Comparison of ENCODE assay signal across 30 cellular contexts in the genomic region with DNA sequence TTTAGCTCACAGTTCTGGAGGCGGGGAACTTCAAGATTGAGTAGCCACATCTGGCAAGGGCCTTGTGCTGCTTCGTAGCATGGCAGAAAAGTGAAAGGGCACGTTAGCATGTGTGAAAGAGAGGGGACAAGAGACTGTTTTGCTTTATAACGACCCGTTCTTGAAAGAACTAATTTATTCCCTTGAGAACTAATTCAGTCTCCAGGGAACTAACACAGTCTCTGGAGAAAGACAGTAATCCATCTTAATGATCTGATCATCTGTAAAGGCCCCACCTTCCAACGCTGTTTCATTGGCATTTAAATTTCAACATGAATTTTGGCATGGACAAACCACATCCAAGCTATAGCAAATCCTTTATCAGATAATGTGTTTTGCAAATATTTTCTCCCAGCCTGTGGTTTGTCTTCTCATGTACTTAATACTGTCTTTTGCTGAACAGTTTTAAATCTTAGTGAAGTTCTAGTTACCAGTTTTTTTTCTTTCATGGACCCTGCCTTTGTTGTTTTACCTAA.
"Had no signal": no experiment of that assay in that cellular context is flagged by ENCODE, and none has a peak within 500 bp of the region (broad histone marks: within the 10 kb centered on the region; RNA-seq: fewer than 3 reads in every experiment).

No MANE protein-coding gene starts in this region.

- H3K4me3 Mint-ChIP-seq: activated T-helper 1 cell treated with anti-CD3 and anti-CD28 coated beads, Interleukin-12 subunit alpha, Interleukin-12 subunit beta, Interleukin-2, Interleukin-4 antibody, amounts not matched to agents 30 ng/mL and 10 ng/mL and 1 ng/mL, durations not matched to agents 14 hours and 24 hours and 36 hours; brain; naive thymus-derived CD4-positive, alpha-beta T cell; T-helper 17 cell had no signal

- H3K27ac Mint-ChIP-seq: activated T-helper 1 cell treated with anti-CD3 and anti-CD28 coated beads, Interleukin-12 subunit alpha, Interleukin-12 subunit beta, Interleukin-2, Interleukin-4 antibody, amounts not matched to agents 30 ng/mL and 10 ng/mL and 1 ng/mL, durations not matched to agents 14 hours and 24 hours and 36 hours; T-helper 17 cell had no signal

- H3K4me2 ChIP-seq: hepatocyte had no signal

- H2AFZ ChIP-seq: hepatocyte, parathyroid adenoma had no signal

- H3K4me3 ChIP-seq: cardiac muscle cell, coronary artery, dorsolateral prefrontal cortex, gastroesophageal sphincter, hepatocyte, psoas muscle, sigmoid colon, tibial nerve had no signal

- H3K9me3 Mint-ChIP-seq: activated T-helper 1 cell treated with anti-CD3 and anti-CD28 coated beads, Interleukin-12 subunit alpha, Interleukin-12 subunit beta, Interleukin-2, Interleukin-4 antibody, amounts not matched to agents 30 ng/mL and 10 ng/mL and 1 ng/mL, durations not matched to agents 14 hours and 24 hours and 36 hours; brain; naive thymus-derived CD4-positive, alpha-beta T cell had no signal

- H3K27ac ChIP-seq: cardiac muscle cell, coronary artery, dorsolateral prefrontal cortex, gastroesophageal sphincter, hepatocyte, parathyroid adenoma, psoas muscle, sigmoid colon, tibial nerve, WERI-Rb-1 had no signal

- H3K27me3 ChIP-seq: cardiac muscle cell, dorsolateral prefrontal cortex, gastroesophageal sphincter, hepatocyte, sigmoid colon, tibial nerve had no signal

- ATAC-seq: activated CD4-positive, CD25-positive, alpha-beta regulatory T cell treated with anti-CD3 and anti-CD28 coated beads, Interleukin-2, amount 50 U/mL, for 24 hours; gastroesophageal sphincter; left colon; naive thymus-derived CD4-positive, alpha-beta T cell; psoas muscle; T-helper 17 cell had no signal

- DNase-seq: activated CD4-positive, alpha-beta T cell treated with anti-CD3 and anti-CD28 coated beads for 48 hours; activated CD4-positive, alpha-beta T cell treated with anti-CD3 and anti-CD28 coated beads, Interleukin-2, amount 50 U/mL, for 48 hours; activated CD8-positive, alpha-beta memory T cell treated with anti-CD3 and anti-CD28 coated beads for 24 hours; activated effector memory CD4-positive, alpha-beta T cell treated with anti-CD3 and anti-CD28 coated beads, Interleukin-2, amount 50 U/mL, for 16 hours; activated naive CD4-positive, alpha-beta T cell treated with anti-CD3 and anti-CD28 coated beads, Interleukin-2, amount 50 U/mL, for 16 hours; aorta; dorsolateral prefrontal cortex; effector memory CD4-positive, alpha-beta T cell; erythroblast; left colon; midbrain; naive thymus-derived CD4-positive, alpha-beta T cell; nucleus accumbens; psoas muscle; sigmoid colon; stimulated activated CD4-positive, alpha-beta T cell treated with anti-CD3 and anti-CD28 coated beads, Interleukin-15, amount 100 ng/mL, for 24 hours; stimulated activated CD4-positive, alpha-beta T cell treated with anti-CD3 and anti-CD28 coated beads, Interleukin-2, amount 100 ng/mL, for 24 hours; stimulated activated naive CD4-positive, alpha-beta T cell; T-helper 17 cell; T1000; WERI-Rb-1 had no signal

- H3K9me3 ChIP-seq: gastroesophageal sphincter, psoas muscle, sigmoid colon, tibial nerve had no signal

- H3K27me3 Mint-ChIP-seq: brain; naive thymus-derived CD4-positive, alpha-beta T cell; T-helper 17 cell had no signal

- H3K4me1 ChIP-seq: gastroesophageal sphincter, parathyroid adenoma, psoas muscle, sigmoid colon had no signal

- H3K9ac ChIP-seq: parathyroid adenoma had no signal
